ENCODE assay signal across 13 cellular contexts in genomic region chr14:69539631-69540410, GRCh38. TPM values are rescaled to one million over a fixed set of nuclear protein-coding genes. Genes with fewer than 3 reads are reported as not detected.
DNase-seq lines count a peak whose midpoint lies in the region; ATAC-seq and TF ChIP-seq lines count a peak whose summit lies in the region.
"Had no signal": no experiment of that assay in that cellular context is flagged by ENCODE, and none has a peak within 500 bp of the region (broad histone marks: within the 10 kb centered on the region; RNA-seq: fewer than 3 reads in every experiment).

No MANE protein-coding gene starts in this region.

- DNase-seq in AG08395 (ENCODE audit: low spot score) (peak; percentile 47), LHCN-M2 (ENCODE audit: low read depth) (peak; percentile 32), breast epithelium (ENCODE audit: low spot score in 2 of 2) (peak in 1 of 2 donors; percentile 32), lung (ENCODE audit: low spot score) (peak; percentile 78), HAP-1 (ENCODE audit: low spot score in 2 of 2) (no peak), NCI-H1694 treated with DMSO at 0.1 percent for 48 hours (lab: John Stamatoyannopoulos, UW) (no peak)
- DNase-seq in activated naive CD4-positive, alpha-beta T cell (lab: John Stamatoyannopoulos, UW) = no peak
- DNase-seq: activated T-cell treated with anti-CD3 and anti-CD28 coated beads for 4 hours; effector memory CD8-positive, alpha-beta T cell; sigmoid colon had no signal

- no peaks in the 10 kb centered on the region for H3K36me3 ChIP-seq in breast epithelium
- no peaks in the 10 kb centered on the region for H3K36me3 ChIP-seq in lung (ENCODE audit: control insufficient read depth in 2 of 2, insufficient read depth in 2 of 2, low read length in 2 of 2)
- H3K36me3 ChIP-seq in HAP-1 (replicated peaks) = no peaks in the 10 kb centered on the region
- H3K36me3 ChIP-seq: BLaER1, sigmoid colon had no signal

- no peaks in the 10 kb centered on the region for H3K4me1 ChIP-seq in breast epithelium
- no peaks in the 10 kb centered on the region for H3K4me1 ChIP-seq in lung (ENCODE audit: control insufficient read depth in 2 of 2, insufficient read depth in 2 of 2, low read length in 2 of 2)
- H3K4me1 ChIP-seq in HAP-1 = no peaks in the 10 kb centered on the region
- H3K4me1 ChIP-seq: sigmoid colon had no signal

- ATAC-seq in lung (ENCODE audit: insufficient read depth, low FRiP score) = no peak
- ATAC-seq in HG03342 (IDR thresholded peaks at IDR 0.05; ENCODE audit: unreplicated experiment) = no peak
- ATAC-seq: effector memory CD8-positive, alpha-beta T cell had no signal

- in situ Hi-C loops in HAP-1 (cut with MboI; ENCODE audit: low sequenced_read_pairs) = no loop called here

- intact Hi-C loops in breast epithelium (cut with DNase I; ENCODE audit: low total_unique reads) = no loop called here

- TF ChIP-seq CTCF in breast epithelium (IDR thresholded peaks at IDR 0.05) = no peak
- no peak for TF ChIP-seq CTCF in lung (IDR thresholded peaks at IDR 0.05; ENCODE audit: control extremely low read depth, extremely low read depth)

- H3K4me3 ChIP-seq in breast epithelium (no peak overlapping the region), lung (no peak overlapping the region), HAP-1 (no peak overlapping the region)
- H3K4me3 ChIP-seq: BLaER1, sigmoid colon had no signal

- H3K27ac ChIP-seq in breast epithelium = peak overlapping the region; percentile 50 to 61
- no peak overlapping the region for H3K27ac ChIP-seq in lung (ENCODE audit: low read depth in 1 of 2, low read length in 1 of 2)
- H3K27ac ChIP-seq: BLaER1, sigmoid colon had no signal

- no peak for TF ChIP-seq POLR2A in breast epithelium (IDR thresholded peaks at IDR 0.05)

- H3K27me3 ChIP-seq in breast epithelium = no peaks in the 10 kb centered on the region
- H3K27me3 ChIP-seq in lung (ENCODE audit: control insufficient read depth, insufficient read depth) = no peaks in the 10 kb centered on the region
- peaks cover 23% of the 10 kb centered on the region for H3K27me3 ChIP-seq in HAP-1 (ENCODE audit: low read depth)
- H3K27me3 ChIP-seq: BLaER1, sigmoid colon had no signal

- H3K9me3 ChIP-seq in breast epithelium = no peaks in the 10 kb centered on the region
- H3K9me3 ChIP-seq in lung (ENCODE audit: control insufficient read depth in 2 of 2, insufficient read depth in 1 of 2, low read length in 1 of 2) = peaks cover 0 to 4% of the 10 kb centered on the region in 2 donors
- H3K9me3 ChIP-seq in HAP-1 = no peaks in the 10 kb centered on the region
- H3K9me3 ChIP-seq: BLaER1, sigmoid colon had no signal

- 50 to 54% methylated on average over 6 of the region's 6 CpGs for WGBS in lung, 2 donors

RNA-seq across cellular contexts. Expression of gene CCDC177, which starts 34.9 kb away (rescaled TPM):
- total RNA-seq in LHCN-M2 (2014; rRNA removed) = not detected in 2 replicates
- polyA plus RNA-seq in LHCN-M2 (2012) = not detected
- under 1 TPM in 2 of 3 donors, not detected in 1; 0.29 to 0.33 TPM for total RNA-seq in breast epithelium
- not detected for total RNA-seq in lung
- polyA plus RNA-seq in lung = under 1 TPM in 1 of 2 donors, not detected in 1; 0.01 TPM
- total RNA-seq: NCI-H460, sigmoid colon had no signal
- polyA plus RNA-seq: sigmoid colon had no signal

RNA-seq across cellular contexts. Expression of gene PLEKHD1, which starts 55.3 kb away (rescaled TPM):
- total RNA-seq in LHCN-M2 (2014; rRNA removed) (0.06 TPM in 1 of 2 replicates, not detected in the other), breast epithelium (1 to 10 TPM in 2 of 3 donors, under 1 TPM in 1; under 0.01 to 2.3 (median 2.0) TPM), lung (under 1 TPM in 1 of 2 donors, not detected in 1; 0.83 TPM)
- not detected for polyA plus RNA-seq in LHCN-M2 (2012)
- under 1 TPM; 0.11 to 0.33 TPM for polyA plus RNA-seq in lung
- total RNA-seq: NCI-H460 had no signal

Comparison
In these comparisons a context has a peak if more than half of its experiments do, and no peak if none do; other contexts are left out.
1. DNase-seq: peak in AG08395 (single experiment), LHCN-M2 (single experiment) and lung (single experiment); none in activated naive CD4-positive, alpha-beta T cell (0 of 4), HAP-1 (0 of 2) and NCI-H1694 treated with DMSO at 0.1 percent for 48 hours (single experiment).
2. H3K27ac ChIP-seq: peak in breast epithelium (2 of 2); none in lung (0 of 2).